Comparison of ENCODE assay signal across 14 cellular contexts in genomic region chr17:78147315-78147998, GRCh38. TPM values are rescaled to one million over a fixed set of nuclear protein-coding genes. Genes with fewer than 3 reads are reported as not detected.
DNase-seq lines count a peak whose midpoint lies in the region; ATAC-seq and TF ChIP-seq lines count a peak whose summit lies in the region.
"Had no signal": no experiment of that assay in that cellular context is flagged by ENCODE, and none has a peak within 500 bp of the region (broad histone marks: within the 10 kb centered on the region; RNA-seq: fewer than 3 reads in every experiment).

No MANE protein-coding gene starts in this region.

- DNase-seq in neuronal stem cell (ENCODE audit: low spot score), result no peak
- DNase-seq in mammary epithelial cell, result no peak
- no peak for DNase-seq in iPS-NIHi11 (ENCODE audit: low spot score)
- DNase-seq in OCI-M1 (lab: John Stamatoyannopoulos, UW), result no peak
- DNase-seq: kidney, NCI-H1417 treated with DMSO at 0.1 percent for 48 hours had no signal

- no peak overlapping the region for H2BK12ac ChIP-seq in neuronal stem cell (ENCODE audit: low read length)

- dilution Hi-C loops in mammary epithelial cell (cut with HindIII; ENCODE audit: low sequenced_read_pairs), result no loop called here

- no peak for TF ChIP-seq CTCF in SU-DHL-6 (IDR thresholded peaks at IDR 0.05; ENCODE audit: insufficient read depth, low read length, poor library complexity, severe bottlenecking)
- TF ChIP-seq CTCF in mammary epithelial cell (conservative IDR thresholded peaks at IDR 0.05 in 1 of 2, IDR thresholded peaks at IDR 0.05 in 1 of 2; ENCODE audit: extremely low read depth in 1 of 2, insufficient read depth in 1 of 2, low read depth in 1 of 2, low read length in 2 of 2), result no peak

- H4K8ac ChIP-seq in neuronal stem cell (ENCODE audit: low read depth, low read length), result no peak overlapping the region

- WGBS in neuronal stem cell (ENCODE audit: extremely low coverage in 2 of 2, insufficient read length in 2 of 2, insufficient replicate concordance in 1 of 2), 2 donors, result no CpG with 5 or more reads among the region's 8 CpGs
- 81% methylated on average over 5 of the region's 8 CpGs for WGBS in mammary epithelial cell (ENCODE audit: low coverage, missing lambda C conversion rate)

- peaks cover 47% of the 10 kb centered on the region for H3F3A ChIP-seq in SU-DHL-6 (ENCODE audit: insufficient read depth)

- H3K36me3 ChIP-seq in SU-DHL-6 (ENCODE audit: low read length), result no peaks in the 10 kb centered on the region
- H3K36me3 ChIP-seq in neuronal stem cell (replicated peaks in 1 of 2; ENCODE audit: control insufficient read depth in 2 of 2, insufficient read depth in 2 of 2, low read length in 2 of 2), result no peaks in the 10 kb centered on the region
- no peaks in the 10 kb centered on the region for H3K36me3 ChIP-seq in mammary epithelial cell (ENCODE audit: insufficient read depth, low read length)

- BruUV-seq in mammary epithelial cell (replicated peaks; lab: Mats Ljungman, UMichigan), result no TSS peak

- H3K4me2 ChIP-seq in SU-DHL-6 (ENCODE audit: low read depth, low read length, poor library complexity, severe bottlenecking) (peak overlapping the region; percentile 68), neuronal stem cell (ENCODE audit: insufficient read depth, low read length, poor library complexity, severe bottlenecking) (no peak overlapping the region), mammary epithelial cell (ENCODE audit: insufficient read depth, low read depth, low read length) (no peak overlapping the region)

- H3K4me1 ChIP-seq in neuronal stem cell (ENCODE audit: control insufficient read depth in 2 of 2, insufficient read depth in 1 of 2, low read depth in 1 of 2, low read length in 2 of 2) (peaks cover 5 to 10% of the 10 kb centered on the region in 2 donors), mammary epithelial cell (ENCODE audit: insufficient read depth, low read length) (peaks cover 11% of the 10 kb centered on the region)

- CTCF ChIA-PET in mammary epithelial cell (lab: Charles Lee; ENCODE audit: low non-redundant PET), result no interaction called here

- H3K9ac ChIP-seq in SU-DHL-6 (ENCODE audit: low read length), result peak overlapping the region; percentile 70
- H3K9ac ChIP-seq in neuronal stem cell (ENCODE audit: low read depth, low read length, poor library complexity), result no peak overlapping the region
- H3K9ac ChIP-seq in mammary epithelial cell (ENCODE audit: insufficient read depth, low read length), result no peak overlapping the region

- in situ Hi-C loops in mammary epithelial cell (cut with MboI; ENCODE audit: low sequenced_read_pairs in 2 of 2), result no loop called here

- H4K91ac ChIP-seq in neuronal stem cell (ENCODE audit: low read depth, low read length, poor library complexity), result no peak overlapping the region

- H2BK5ac ChIP-seq in neuronal stem cell (ENCODE audit: low read length), result no peak overlapping the region

- peak; percentile 16 for TF ChIP-seq POLR2A in GM18505 (IDR thresholded peaks at IDR 0.05; ENCODE audit: borderline replicate concordance, extremely low read depth, insufficient read depth, insufficient read length)

- peak overlapping the region; percentile 28 for H3K4me3 ChIP-seq in SU-DHL-6 (ENCODE audit: insufficient read depth, low read length, poor library complexity, severe bottlenecking)
- no peak overlapping the region for H3K4me3 ChIP-seq in neuronal stem cell (ENCODE audit: low read length in 2 of 2)
- H3K4me3 ChIP-seq in mammary epithelial cell (replicated peaks in 1 of 3; ENCODE audit: insufficient read depth in 1 of 3, low read depth in 2 of 3, low read length in 3 of 3), result no peak overlapping the region

- no peak overlapping the region for H3K4ac ChIP-seq in neuronal stem cell (ENCODE audit: low read length)

- no peaks in the 10 kb centered on the region for H3K79me1 ChIP-seq in neuronal stem cell (ENCODE audit: low read depth, low read length)

- H3K27ac ChIP-seq in SU-DHL-6 (ENCODE audit: low read depth, low read length) (peak overlapping the region; percentile 96), neuronal stem cell (replicated peaks; ENCODE audit: low read length) (no peak overlapping the region), mammary epithelial cell (ENCODE audit: insufficient read depth, low read depth, low read length) (no peak overlapping the region)

- H2AK5ac ChIP-seq in neuronal stem cell (ENCODE audit: low read depth, low read length), result peak overlapping the region; percentile 24

- H3K79me2 ChIP-seq in SU-DHL-6 (ENCODE audit: insufficient read depth, low read length) (no peaks in the 10 kb centered on the region), mammary epithelial cell (ENCODE audit: insufficient read depth, low read length) (no peaks in the 10 kb centered on the region)

- H2AFZ ChIP-seq in SU-DHL-6 (ENCODE audit: low read depth, low read length, severe bottlenecking), result no peak overlapping the region
- H2AFZ ChIP-seq in neuronal stem cell (ENCODE audit: low read length), result peak overlapping the region; percentile 17
- no peak overlapping the region for H2AFZ ChIP-seq in mammary epithelial cell (ENCODE audit: low read depth, low read length)

- no peaks in the 10 kb centered on the region for H3K9me3 ChIP-seq in SU-DHL-6 (ENCODE audit: insufficient read depth, low read length)
- H3K9me3 ChIP-seq in neuronal stem cell (replicated peaks in 1 of 2; ENCODE audit: control insufficient read depth in 2 of 2, insufficient read depth in 1 of 2, low read depth in 1 of 2, low read length in 2 of 2), result peaks cover 0 to 2% of the 10 kb centered on the region in 2 donors
- H3K9me3 ChIP-seq in mammary epithelial cell (replicated peaks; ENCODE audit: insufficient read depth, low read length), result no peaks in the 10 kb centered on the region

- no peak overlapping the region for H2BK120ac ChIP-seq in neuronal stem cell (ENCODE audit: low read depth, low read length)

- H3K27me3 ChIP-seq in SU-DHL-6 (ENCODE audit: low read length) (no peaks in the 10 kb centered on the region), neuronal stem cell (ENCODE audit: control insufficient read depth in 3 of 3, insufficient read depth in 3 of 3, low read depth in 1 of 3, low read length in 3 of 3) (peaks cover 0 to 41% (median 0%) of the 10 kb centered on the region in 3 experiments), mammary epithelial cell (ENCODE audit: insufficient read depth, low read length) (peaks cover 2% of the 10 kb centered on the region)

- no peak overlapping the region for H3K18ac ChIP-seq in neuronal stem cell (ENCODE audit: low read length)

- no peaks in the 10 kb centered on the region for H3K9me2 ChIP-seq in SU-DHL-6 (replicated peaks; ENCODE audit: insufficient read depth, low read length)

- no peaks in the 10 kb centered on the region for H4K20me1 ChIP-seq in SU-DHL-6 (ENCODE audit: low read depth, low read length)
- H4K20me1 ChIP-seq in mammary epithelial cell (ENCODE audit: insufficient read depth, low read length), result no peaks in the 10 kb centered on the region

- no peak overlapping the region for H3K23ac ChIP-seq in neuronal stem cell (ENCODE audit: low read depth, low read length, poor library complexity)

- peak; percentile 42 for ATAC-seq in GM18505 (IDR thresholded peaks at IDR 0.05; ENCODE audit: unreplicated experiment)
- ATAC-seq in GM21576 (IDR thresholded peaks at IDR 0.05; ENCODE audit: unreplicated experiment), result peak; percentile 46
- no peak for ATAC-seq in HG03457 (IDR thresholded peaks at IDR 0.05; ENCODE audit: unreplicated experiment)
- ATAC-seq: Panc1 had no signal

- H3K14ac ChIP-seq in neuronal stem cell (ENCODE audit: low read length), result no peak overlapping the region

- intact Hi-C loops in mammary epithelial cell (cut with micrococcal nuclease), result no loop called here

- H2BK15ac ChIP-seq in neuronal stem cell (ENCODE audit: low read length), result no peak overlapping the region

RNA-seq across cellular contexts. Expression of gene C17orf99, which starts 1.3 kb away (rescaled TPM):
- polyA plus RNA-seq in neuronal stem cell (2013, experiment 1 of 2), result not detected
- polyA plus RNA-seq in neuronal stem cell (2013, experiment 2 of 2), result not detected
- total RNA-seq in mammary epithelial cell, result under 1 TPM; 0.17 to 0.80 TPM
- polyA plus RNA-seq in mammary epithelial cell, result 0.14 TPM
- polyA minus RNA-seq in mammary epithelial cell, result not detected
- total RNA-seq: astrocyte, epithelial cell of proximal tubule, kidney, renal cortical epithelial cell had no signal

RNA-seq across cellular contexts. Expression of gene TMC8, which starts 16.9 kb away (rescaled TPM):
- polyA plus RNA-seq in neuronal stem cell (2013, experiment 1 of 2), result 0.08 TPM
- polyA plus RNA-seq in neuronal stem cell (2013, experiment 2 of 2), result 0.08 TPM
- under 1 TPM; under 0.01 to 0.07 TPM for total RNA-seq in mammary epithelial cell
- polyA plus RNA-seq in mammary epithelial cell, result 0.06 TPM
- not detected for polyA minus RNA-seq in mammary epithelial cell

RNA-seq across cellular contexts. Expression of gene TMC6, which starts 18.9 kb away (rescaled TPM):
- 18.0 TPM for polyA plus RNA-seq in neuronal stem cell (2013, experiment 1 of 2)
- 18.2 TPM for polyA plus RNA-seq in neuronal stem cell (2013, experiment 2 of 2)
- total RNA-seq in mammary epithelial cell, result 10 to 100 TPM; 41.4 to 46.3 TPM
- polyA plus RNA-seq in mammary epithelial cell, result 6.2 TPM
- 7.1 TPM for polyA minus RNA-seq in mammary epithelial cell

RNA-seq across cellular contexts. Expression of gene SYNGR2, which starts 20.9 kb away (rescaled TPM):
- 16.6 TPM for polyA plus RNA-seq in neuronal stem cell (2013, experiment 1 of 2)
- polyA plus RNA-seq in neuronal stem cell (2013, experiment 2 of 2), result 16.6 TPM
- total RNA-seq in mammary epithelial cell, result 10 to 100 TPM; 39.0 to 72.6 TPM
- 48.7 TPM for polyA plus RNA-seq in mammary epithelial cell
- polyA minus RNA-seq in mammary epithelial cell, result 53.3 TPM

RNA-seq across cellular contexts. Expression of gene TK1, which starts 39.4 kb away (rescaled TPM):
- 38.3 TPM for polyA plus RNA-seq in neuronal stem cell (2013, experiment 1 of 2)
- polyA plus RNA-seq in neuronal stem cell (2013, experiment 2 of 2), result 37.7 TPM
- total RNA-seq in mammary epithelial cell, result 10 to 100 TPM in 1 of 2 donors, 1 to 10 TPM in 1; 7.7 to 79.5 TPM
- 155 TPM for polyA plus RNA-seq in mammary epithelial cell
- polyA minus RNA-seq in mammary epithelial cell, result 121 TPM
